In the genomic region with DNA sequence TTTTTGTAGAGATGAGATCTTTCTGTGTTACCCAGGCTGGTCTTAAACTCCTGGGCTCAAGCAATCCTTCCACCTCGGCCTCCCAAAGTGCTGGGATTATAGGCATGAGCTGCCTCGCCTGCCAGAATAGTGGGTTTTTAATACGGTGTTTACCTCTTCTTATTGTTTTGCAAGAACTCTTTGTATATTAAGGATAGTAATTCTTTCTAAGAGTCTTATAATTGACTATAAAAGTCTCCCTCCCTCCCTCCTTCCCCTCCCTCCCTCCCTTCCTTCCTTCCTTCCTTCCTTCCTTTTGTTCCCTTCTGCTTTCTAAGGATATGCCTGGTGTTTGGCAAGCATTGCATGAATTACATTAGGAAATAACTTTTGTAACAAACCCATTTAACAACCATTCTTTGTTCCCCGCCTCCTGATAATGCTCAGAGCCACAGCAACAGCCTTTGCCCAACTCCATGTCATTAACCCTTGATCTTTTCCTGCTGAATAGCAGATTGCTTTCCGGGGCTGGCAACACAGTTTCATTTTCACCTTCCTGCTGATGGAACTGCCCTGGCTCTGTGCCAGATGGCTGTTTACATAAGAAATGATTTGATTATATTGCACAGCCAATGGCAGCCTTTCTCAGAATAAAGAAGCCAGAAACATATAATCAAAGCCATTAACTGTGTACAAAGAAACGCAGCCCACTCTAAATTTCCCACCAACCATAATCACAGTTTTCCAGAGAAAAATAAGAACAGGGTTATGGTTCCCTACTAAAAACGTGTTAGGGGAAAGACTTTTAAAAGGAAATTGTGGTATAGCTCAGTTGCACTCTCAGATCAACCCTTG, we compare ENCODE assay signal across 8 cellular contexts.
DNase-seq lines count a peak whose midpoint lies in the region; ATAC-seq and TF ChIP-seq lines count a peak whose summit lies in the region.

No MANE protein-coding gene starts in this region.

- 0 out of 2 replicates have a peak overlapping the region, but pooled peaks have one; percentile 4 for H3K4me2 ChIP-seq in IMR-90 (ENCODE audit: low read depth, low read length)

- no peak overlapping the region for H3K18ac ChIP-seq in IMR-90 (ENCODE audit: low read depth, low read length)

- BruUV-seq in IMR-90 (replicated peaks; lab: Mats Ljungman, UMichigan) = no TSS peak

- H3K9me3 ChIP-seq in IMR-90 (ENCODE audit: control insufficient read depth, insufficient read depth, low read length) (no peaks in the 10 kb centered on the region), neutrophil (no peaks in the 10 kb centered on the region)

- no peaks in the 10 kb centered on the region for H3K27me3 ChIP-seq in IMR-90 (ENCODE audit: control insufficient read depth, insufficient read depth, low read length)
- H3K27me3 ChIP-seq in neutrophil = peaks cover 3% of the 10 kb centered on the region

- DNase-seq in A172 (ENCODE audit: low spot score) (peak; percentile 59), IMR-90 (peak; percentile 75), OCI-M1 (lab: John Stamatoyannopoulos, UW) (peak; percentile 87), cortex of kidney (lab: John Stamatoyannopoulos, UW) (no peak), AG20443 (ENCODE audit: low spot score) (no peak)
- peak; percentile 35 for DNase-seq in central memory CD4-positive, alpha-beta T cell

- WGBS in IMR-90 (ENCODE audit: extremely low coverage in 2 of 2, insufficient read length in 1 of 2), 2 experiments = 60% methylated on average over 1 of the region's 7 CpGs; no CpG with 5 or more reads in 1 of the 2 experiments

- peak overlapping the region; percentile 19 for H2BK120ac ChIP-seq in IMR-90 (ENCODE audit: low read depth, low read length)

- H4K8ac ChIP-seq in IMR-90 (ENCODE audit: low read depth in 2 of 2, low read length in 2 of 2) = peak overlapping the region in 1 of 2 experiments; percentile 14; a peak in 1 of 4 replicates

- no peak overlapping the region for H3K56ac ChIP-seq in IMR-90 (ENCODE audit: extremely low read depth, insufficient read depth, low read length)

- no peak overlapping the region for H2BK20ac ChIP-seq in IMR-90 (ENCODE audit: low read depth, low read length)

- CTCF ChIA-PET in IMR-90 (lab: Yijun Ruan, JAX) = no interaction called here

- H2AK9ac ChIP-seq in IMR-90 (replicated peaks; ENCODE audit: low read depth, low read length, poor library complexity) = no peak overlapping the region

- H3K14ac ChIP-seq in IMR-90 (replicated peaks; ENCODE audit: low read depth, low read length) = peak overlapping the region; percentile 31; the same call in 1 of the 2 replicates

- H4K5ac ChIP-seq in IMR-90 (ENCODE audit: low read depth, low read length) = no peak overlapping the region

- 0 out of 2 replicates have a peak, but pooled peaks cover 3% of the 10 kb centered on the region for H3K9me1 ChIP-seq in IMR-90 (ENCODE audit: insufficient read depth, low read length)

- dilution Hi-C loops in IMR-90 (cut with HindIII; ENCODE audit: low sequenced_read_pairs, unreplicated experiment) = no loop called here

- H4K20me1 ChIP-seq in IMR-90 (ENCODE audit: insufficient read depth, low read length) = no peaks in the 10 kb centered on the region

- H3K27ac ChIP-seq in IMR-90 (ENCODE audit: insufficient read depth, low read length) (no peak overlapping the region), neutrophil (peak overlapping the region; percentile 36)

- no peak for TF ChIP-seq RAD21 in IMR-90 (IDR thresholded peaks at IDR 0.05; ENCODE audit: low read length)

- H3K4me1 ChIP-seq in IMR-90 (ENCODE audit: control insufficient read depth, insufficient read depth, low read length) = no peaks in the 10 kb centered on the region; the same call in 1 of the 2 replicates
- peaks cover 18% of the 10 kb centered on the region in 2 experiments for H3K4me1 ChIP-seq in neutrophil (ENCODE audit: control insufficient read depth in 1 of 2, insufficient read depth in 1 of 2, low read depth in 1 of 2, low read length in 1 of 2)

- 0 out of 2 replicates have a peak overlapping the region, but pooled peaks have one; percentile 50 for H3K4ac ChIP-seq in IMR-90 (ENCODE audit: low read depth, low read length)

- TF ChIP-seq CTCF in IMR-90 (conservative IDR thresholded peaks at IDR 0.05; ENCODE audit: low read depth, low read length) (no peak), neutrophil (IDR thresholded peaks at IDR 0.05) (no peak)

- H2AFZ ChIP-seq in IMR-90 (replicated peaks; ENCODE audit: low read length, poor library complexity) = no peak overlapping the region

- H3K79me1 ChIP-seq in IMR-90 (ENCODE audit: low read depth in 1 of 2, low read length in 2 of 2) = no peaks in the 10 kb centered on the region

- H3K23ac ChIP-seq in IMR-90 (ENCODE audit: low read depth, low read length) = no peak overlapping the region

- POLR2A ChIA-PET in IMR-90 (lab: Charles Lee; ENCODE audit: unreplicated experiment) = no interaction called here

- H3K36me3 ChIP-seq in IMR-90 (ENCODE audit: control insufficient read depth, insufficient read depth, low read length) (no peaks in the 10 kb centered on the region), neutrophil (no peaks in the 10 kb centered on the region)

- H3K9ac ChIP-seq in IMR-90 (ENCODE audit: low read depth, low read length) = no peak overlapping the region

- in situ Hi-C loops in IMR-90 (cut with MboI; ENCODE audit: low sequenced_read_pairs) = no loop called here

- ATAC-seq in IMR-90 (ENCODE audit: low read depth) (no peak; the same call in 1 of the 2 replicates), GM21737 (IDR thresholded peaks at IDR 0.05; ENCODE audit: unreplicated experiment) (no peak)

- H2BK15ac ChIP-seq in IMR-90 (ENCODE audit: low read depth, low read length) = peak overlapping the region; percentile 65; the same call in 1 of the 3 replicates

- H3K4me3 ChIP-seq in IMR-90 (ENCODE audit: insufficient read depth, low read depth, low read length) = no peak overlapping the region
- H3K4me3 ChIP-seq in neutrophil (ENCODE audit: low read depth in 1 of 2, low read length in 1 of 2) = peak overlapping the region in 1 of 2 experiments; percentile 5

- intact Hi-C loops in IMR-90 (cut with micrococcal nuclease) = no loop called here

- H2AK5ac ChIP-seq in IMR-90 (ENCODE audit: low read depth, low read length) = no peak overlapping the region; the same call in 1 of the 2 replicates

- H4K91ac ChIP-seq in IMR-90 (ENCODE audit: insufficient read depth, low read depth, low read length) = peak overlapping the region; percentile 19; the same call in 1 of the 2 replicates

- H2BK5ac ChIP-seq in IMR-90 (ENCODE audit: low read depth, low read length, poor library complexity, severe bottlenecking) = no peak overlapping the region

- no peak for TF ChIP-seq POLR2A in IMR-90 (IDR thresholded peaks at IDR 0.05; ENCODE audit: low read depth, low read length)

TF ChIP-seq in IMR-90, 13 proteins besides CTCF, POLR2A, EP300 and RAD21:
- TF ChIP-seq MAZ (IDR thresholded peaks at IDR 0.05; ENCODE audit: borderline replicate concordance, low read depth, low read length) (no peak), NFE2L2 (IDR thresholded peaks at IDR 0.05; ENCODE audit: low read depth, low read length) (no peak), FOS (IDR thresholded peaks at IDR 0.05; ENCODE audit: low read depth, low read length) (no peak), MAFK (IDR thresholded peaks at IDR 0.05; ENCODE audit: low read depth, low read length) (no peak), RFX5 (IDR thresholded peaks at IDR 0.05; ENCODE audit: low read depth, low read length) (no peak), MXI1 (IDR thresholded peaks at IDR 0.05; ENCODE audit: borderline replicate concordance, low read depth, low read length) (no peak), BHLHE40 (IDR thresholded peaks at IDR 0.05; ENCODE audit: low read depth, low read length) (no peak), CEBPB (IDR thresholded peaks at IDR 0.05; ENCODE audit: low read depth, low read length) (no peak), CHD1 (IDR thresholded peaks at IDR 0.05; ENCODE audit: low read depth, low read length) (no peak), SMC3 (IDR thresholded peaks at IDR 0.05; ENCODE audit: low read depth, low read length) (no peak), RCOR1 (IDR thresholded peaks at IDR 0.05; ENCODE audit: insufficient replicate concordance, low read length) (no peak)
- TF ChIP-seq, protein P1, sequence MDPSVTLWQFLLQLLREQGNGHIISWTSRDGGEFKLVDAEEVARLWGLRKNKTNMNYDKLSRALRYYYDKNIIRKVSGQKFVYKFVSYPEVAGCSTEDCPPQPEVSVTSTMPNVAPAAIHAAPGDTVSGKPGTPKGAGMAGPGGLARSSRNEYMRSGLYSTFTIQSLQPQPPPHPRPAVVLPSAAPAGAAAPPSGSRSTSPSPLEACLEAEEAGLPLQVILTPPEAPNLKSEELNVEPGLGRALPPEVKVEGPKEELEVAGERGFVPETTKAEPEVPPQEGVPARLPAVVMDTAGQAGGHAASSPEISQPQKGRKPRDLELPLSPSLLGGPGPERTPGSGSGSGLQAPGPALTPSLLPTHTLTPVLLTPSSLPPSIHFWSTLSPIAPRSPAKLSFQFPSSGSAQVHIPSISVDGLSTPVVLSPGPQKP (IDR thresholded peaks at IDR 0.05; ENCODE audit: borderline replicate concordance, low read depth, low read length) = no peak
- TF ChIP-seq, protein P2, sequence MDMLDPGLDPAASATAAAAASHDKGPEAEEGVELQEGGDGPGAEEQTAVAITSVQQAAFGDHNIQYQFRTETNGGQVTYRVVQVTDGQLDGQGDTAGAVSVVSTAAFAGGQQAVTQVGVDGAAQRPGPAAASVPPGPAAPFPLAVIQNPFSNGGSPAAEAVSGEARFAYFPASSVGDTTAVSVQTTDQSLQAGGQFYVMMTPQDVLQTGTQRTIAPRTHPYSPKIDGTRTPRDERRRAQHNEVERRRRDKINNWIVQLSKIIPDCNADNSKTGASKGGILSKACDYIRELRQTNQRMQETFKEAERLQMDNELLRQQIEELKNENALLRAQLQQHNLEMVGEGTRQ (IDR thresholded peaks at IDR 0.05; ENCODE audit: low read depth, low read length) = no peak

Comparison
In these comparisons a context has a peak if more than half of its experiments do, and no peak if none do; other contexts are left out.
1. DNase-seq: peak in A172 (single experiment), IMR-90 (single experiment), OCI-M1 (single experiment) and central memory CD4-positive, alpha-beta T cell (single experiment); none in cortex of kidney (single experiment) and AG20443 (single experiment).